In genomic region chr9:91833878-91834255, GRCh38 we compare ENCODE assay signal across 31 cellular contexts.
DNase-seq lines count a peak whose midpoint lies in the region; TF ChIP-seq lines count a peak whose summit lies in the region.
"Had no signal": no experiment of that assay in that cellular context is flagged by ENCODE, and none has a peak within 500 bp of the region (broad histone marks: within the 10 kb centered on the region; RNA-seq: fewer than 3 reads in every experiment).

No MANE protein-coding gene starts in this region.

- H3K4me3 ChIP-seq in endodermal cell (ENCODE audit: low read length) (no peak overlapping the region), mesenchymal stem cell (ENCODE audit: insufficient read depth in 1 of 2, low read depth in 1 of 2, low read length in 2 of 2) (no peak overlapping the region), trophoblast cell (ENCODE audit: low read depth, low read length) (no peak overlapping the region), left ventricle myocardium inferior (no peak overlapping the region)
- H3K4me3 ChIP-seq: ascending aorta; BLaER1 treated with 17β-estradiol and CSF1 and Interleukin-3, amounts not matched to agents 10 nM and 100 nM; gastrocnemius medialis; SJSA1; skin epidermis; thoracic aorta had no signal

- H3K14ac ChIP-seq in mesenchymal stem cell (ENCODE audit: low read length in 2 of 2) (peak overlapping the region in 1 of 2 experiments; percentile 89), trophoblast cell (ENCODE audit: low read length) (no peak overlapping the region)

- H3K9ac ChIP-seq in endodermal cell (ENCODE audit: extremely low read depth, low read length, poor library complexity, severe bottlenecking): no peak overlapping the region
- H3K9ac ChIP-seq in mesenchymal stem cell (ENCODE audit: low read length): no peak overlapping the region
- H3K9ac ChIP-seq in trophoblast cell (ENCODE audit: low read length): no peak overlapping the region
- H3K9ac ChIP-seq: BLaER1 treated with 17β-estradiol and CSF1 and Interleukin-3, amounts not matched to agents 10 nM and 100 nM had no signal

- no peak overlapping the region for H2AFZ ChIP-seq in mesenchymal stem cell (ENCODE audit: low read depth, low read length)
- H2AFZ ChIP-seq in trophoblast cell (ENCODE audit: insufficient read depth, low read length, poor library complexity): no peak overlapping the region

- H3K36me3 ChIP-seq in endodermal cell (ENCODE audit: control insufficient read depth, insufficient read depth, low read length) (peaks cover 61% of the 10 kb centered on the region), mesenchymal stem cell (ENCODE audit: control insufficient read depth in 1 of 2, insufficient read depth in 2 of 2, low read depth in 1 of 2, low read length in 2 of 2) (no peaks in the 10 kb centered on the region), trophoblast cell (ENCODE audit: control insufficient read depth in 1 of 2, insufficient read depth in 2 of 2, low read length in 2 of 2) (no peaks in the 10 kb centered on the region), left ventricle myocardium inferior (no peaks in the 10 kb centered on the region)
- H3K36me3 ChIP-seq: ascending aorta; BLaER1 treated with 17β-estradiol and CSF1 and Interleukin-3, amounts not matched to agents 10 nM and 100 nM; gastrocnemius medialis; SJSA1; thoracic aorta had no signal

- no peak overlapping the region for H2AK5ac ChIP-seq in mesenchymal stem cell (ENCODE audit: low read length, severe bottlenecking)
- H2AK5ac ChIP-seq in trophoblast cell (ENCODE audit: low read length): no peak overlapping the region

- no peak for TF ChIP-seq CTCF in endodermal cell (conservative IDR thresholded peaks at IDR 0.05)
- no peak for TF ChIP-seq CTCF in type B pancreatic cell (conservative IDR thresholded peaks at IDR 0.05)
- no peak for TF ChIP-seq CTCF in left ventricle myocardium inferior (IDR thresholded peaks at IDR 0.05; ENCODE audit: borderline replicate concordance)

- H3K4me1 ChIP-seq in endodermal cell (ENCODE audit: control insufficient read depth, insufficient read depth, low read length) (peaks cover 19% of the 10 kb centered on the region), mesenchymal stem cell (ENCODE audit: control insufficient read depth, insufficient read depth, low read depth, low read length) (peaks cover 19% of the 10 kb centered on the region), trophoblast cell (ENCODE audit: control insufficient read depth in 1 of 2, insufficient read depth in 2 of 2, low read length in 2 of 2) (peaks cover 22 to 23% of the 10 kb centered on the region in 2 experiments), left ventricle myocardium inferior (peaks cover 8% of the 10 kb centered on the region)
- H3K4me1 ChIP-seq: ascending aorta, SJSA1 had no signal

- H3K27ac Mint-ChIP-seq in endodermal cell (peak overlapping the region; percentile 72), type B pancreatic cell (peak overlapping the region; percentile 62)
- H3K27ac Mint-ChIP-seq: activated CD4-positive, alpha-beta T cell treated with anti-CD3 and anti-CD28 coated beads, Interleukin-2, amount 10 ng/mL, durations not matched to agents 7 days and 5 days; activated naive CD8-positive, alpha-beta T cell treated with anti-CD3 and anti-CD28 coated beads, Interleukin-2, amount 10 ng/mL, durations not matched to agents 7 days and 5 days had no signal

- H3K9me3 ChIP-seq in endodermal cell (ENCODE audit: control insufficient read depth, low read length) (no peaks in the 10 kb centered on the region), mesenchymal stem cell (ENCODE audit: control insufficient read depth, low read length) (no peaks in the 10 kb centered on the region), trophoblast cell (ENCODE audit: insufficient read depth, low read depth, low read length) (no peaks in the 10 kb centered on the region), left ventricle myocardium inferior (replicated peaks) (no peaks in the 10 kb centered on the region)
- H3K9me3 ChIP-seq: ascending aorta; BLaER1 treated with 17β-estradiol and CSF1 and Interleukin-3, amounts not matched to agents 10 nM and 100 nM; gastrocnemius medialis; SJSA1; thoracic aorta had no signal

- no peaks in the 10 kb centered on the region for H3K79me2 ChIP-seq in trophoblast cell (ENCODE audit: control insufficient read depth, insufficient read depth, low read length, poor library complexity)

- H2BK12ac ChIP-seq in mesenchymal stem cell (ENCODE audit: low read length in 2 of 2): peak overlapping the region in 1 of 2 experiments; percentile 25
- H2BK12ac ChIP-seq in trophoblast cell (ENCODE audit: low read length): no peak overlapping the region

- no peak overlapping the region for H2BK15ac ChIP-seq in mesenchymal stem cell (ENCODE audit: low read depth, poor library complexity, severe bottlenecking)

- H3K79me1 ChIP-seq in mesenchymal stem cell (replicated peaks; ENCODE audit: low read length, poor library complexity, severe bottlenecking) (peaks cover 41% of the 10 kb centered on the region), trophoblast cell (ENCODE audit: low read length) (peaks cover 4% of the 10 kb centered on the region)

- 83 to 90% methylated on average over 7 of the region's 7 CpGs for WGBS in endodermal cell (ENCODE audit: insufficient coverage in 1 of 2, insufficient read length in 1 of 2), 2 experiments
- WGBS in mesenchymal stem cell: 43% methylated on average over 7 of the region's 7 CpGs
- WGBS in trophoblast cell (ENCODE audit: extremely low coverage, insufficient coverage, insufficient read length): no CpG with 5 or more reads among the region's 7 CpGs

- H3K27me3 Mint-ChIP-seq in endodermal cell (ENCODE audit: insufficient read depth): no peaks in the 10 kb centered on the region
- no peaks in the 10 kb centered on the region for H3K27me3 Mint-ChIP-seq in type B pancreatic cell

- no peak overlapping the region for H4K12ac ChIP-seq in trophoblast cell (ENCODE audit: low read depth, low read length)

- H3K23ac ChIP-seq in mesenchymal stem cell (ENCODE audit: low read length in 2 of 2) (no peak overlapping the region), trophoblast cell (ENCODE audit: low read length) (no peak overlapping the region)

- intact Hi-C loops in left ventricle myocardium inferior (cut with micrococcal nuclease): no loop called here

- H3K27me3 ChIP-seq in endodermal cell (ENCODE audit: control insufficient read depth, insufficient read depth, low read length, poor library complexity, severe bottlenecking): no peaks in the 10 kb centered on the region
- H3K27me3 ChIP-seq in mesenchymal stem cell (ENCODE audit: control insufficient read depth in 1 of 2, insufficient read depth in 1 of 2, low read length in 2 of 2): no peaks in the 10 kb centered on the region
- no peaks in the 10 kb centered on the region for H3K27me3 ChIP-seq in trophoblast cell (ENCODE audit: insufficient read depth, low read length)
- peaks cover 26% of the 10 kb centered on the region for H3K27me3 ChIP-seq in left ventricle myocardium inferior (ENCODE audit: low read depth)
- H3K27me3 ChIP-seq: ascending aorta; BLaER1 treated with 17β-estradiol and CSF1 and Interleukin-3, amounts not matched to agents 10 nM and 100 nM; SJSA1 had no signal

- H2BK5ac ChIP-seq in mesenchymal stem cell (ENCODE audit: low read depth, low read length, poor library complexity, severe bottlenecking): no peak overlapping the region
- H2BK5ac ChIP-seq in trophoblast cell (ENCODE audit: low read depth, low read length, poor library complexity): no peak overlapping the region

- H3K9me3 Mint-ChIP-seq in endodermal cell: no peaks in the 10 kb centered on the region
- no peaks in the 10 kb centered on the region for H3K9me3 Mint-ChIP-seq in type B pancreatic cell
- H3K9me3 Mint-ChIP-seq: activated CD4-positive, alpha-beta T cell treated with anti-CD3 and anti-CD28 coated beads, Interleukin-2, amount 10 ng/mL, durations not matched to agents 7 days and 5 days; activated naive CD8-positive, alpha-beta T cell treated with anti-CD3 and anti-CD28 coated beads, Interleukin-2, amount 10 ng/mL, durations not matched to agents 7 days and 5 days had no signal

- H4K8ac ChIP-seq in mesenchymal stem cell (ENCODE audit: low read length) (peak overlapping the region; percentile 85), trophoblast cell (ENCODE audit: low read depth, low read length) (no peak overlapping the region)

- no peak overlapping the region for H3K4me2 ChIP-seq in mesenchymal stem cell (ENCODE audit: low read length, poor library complexity, severe bottlenecking)
- no peak overlapping the region for H3K4me2 ChIP-seq in trophoblast cell (ENCODE audit: low read length)

- peaks cover 23% of the 10 kb centered on the region for H3K36me3 Mint-ChIP-seq in endodermal cell (ENCODE audit: low read depth)
- H3K36me3 Mint-ChIP-seq in type B pancreatic cell: no peaks in the 10 kb centered on the region
- H3K36me3 Mint-ChIP-seq: activated naive CD8-positive, alpha-beta T cell treated with anti-CD3 and anti-CD28 coated beads, Interleukin-2, amount 10 ng/mL, durations not matched to agents 7 days and 5 days had no signal

- H3K4ac ChIP-seq in mesenchymal stem cell (ENCODE audit: low read depth in 1 of 2, low read length in 2 of 2) (peak overlapping the region in 1 of 2 experiments; percentile 40), trophoblast cell (ENCODE audit: low read depth, low read length) (no peak overlapping the region)

- H3K27ac ChIP-seq in endodermal cell (ENCODE audit: low read depth, low read length) (peak overlapping the region; percentile 67), mesenchymal stem cell (ENCODE audit: low read length, poor library complexity, severe bottlenecking) (no peak overlapping the region), trophoblast cell (ENCODE audit: low read depth, low read length) (no peak overlapping the region), left ventricle myocardium inferior (replicated peaks) (no peak overlapping the region)
- H3K27ac ChIP-seq: ascending aorta; BLaER1 treated with 17β-estradiol and CSF1 and Interleukin-3, amounts not matched to agents 10 nM and 100 nM; gastrocnemius medialis; SJSA1; skin epidermis; thoracic aorta; VCaP had no signal

- H4K91ac ChIP-seq in mesenchymal stem cell (ENCODE audit: low read length) (peak overlapping the region; percentile 82), trophoblast cell (ENCODE audit: low read depth, low read length) (peak overlapping the region; percentile 4)

- no peak for DNase-seq in endodermal cell
- DNase-seq in mesenchymal stem cell: no peak
- no peak for DNase-seq in trophoblast cell
- no peak for DNase-seq in type B pancreatic cell (ENCODE audit: extremely low spot score, unreplicated experiment)
- DNase-seq in cerebellar nuclear complex (lab: John Stamatoyannopoulos, UW): no peak
- DNase-seq in NCI-H187 (lab: John Stamatoyannopoulos, UW): no peak
- no peak for DNase-seq in left ventricle myocardium inferior
- DNase-seq: activated CD4-positive, alpha-beta T cell treated with anti-CD3 and anti-CD28 coated beads, Interleukin-2, amount 10 ng/mL, durations not matched to agents 7 days and 5 days; activated gamma-delta T cell; activated naive CD8-positive, alpha-beta T cell treated with anti-CD3 and anti-CD28 coated beads, Interleukin-2, amount 10 ng/mL, durations not matched to agents 7 days and 5 days; activated T-cell treated with anti-CD3 and anti-CD28 coated beads, Interleukin-2, amount 50 U/mL, for 1 hour; central memory CD4-positive, alpha-beta T cell; dermis blood vessel endothelial cell; gastrocnemius medialis; HCEC 1CT; hippocampal formation; mammary epithelial cell; MM.1S; NCI-H1105 treated with DMSO at 0.1 percent for 48 hours; NCI-H1930; NCI-H510A treated with DMSO at 0.1 percent for 48 hours; nucleus accumbens; stimulated activated CD4-positive, alpha-beta T cell treated with anti-CD3 and anti-CD28 coated beads, Interleukin-1b, Interleukin-23, amount 100 ng/mL, for 48 hours; stimulated activated naive CD4-positive, alpha-beta T cell treated with Interleukin-2 at 50 U/mL for 16 hours; T1000 had no signal

- H3K4me1 Mint-ChIP-seq in endodermal cell (peaks cover 42% of the 10 kb centered on the region), type B pancreatic cell (ENCODE audit: unreplicated experiment) (peaks cover 55% of the 10 kb centered on the region)
- H3K4me1 Mint-ChIP-seq: activated naive CD8-positive, alpha-beta T cell treated with anti-CD3 and anti-CD28 coated beads, Interleukin-2, amount 10 ng/mL, durations not matched to agents 7 days and 5 days had no signal

- H3K18ac ChIP-seq in mesenchymal stem cell (ENCODE audit: low read depth in 1 of 2, low read length in 2 of 2): peak overlapping the region; percentile 18 to 82
- H3K18ac ChIP-seq in trophoblast cell (ENCODE audit: low read length): no peak overlapping the region

- H3K4me3 Mint-ChIP-seq in endodermal cell (no peak overlapping the region), type B pancreatic cell (peak overlapping the region; percentile 58)
- H3K4me3 Mint-ChIP-seq: activated CD4-positive, alpha-beta T cell treated with anti-CD3 and anti-CD28 coated beads, Interleukin-2, amount 10 ng/mL, durations not matched to agents 7 days and 5 days; activated naive CD8-positive, alpha-beta T cell treated with anti-CD3 and anti-CD28 coated beads, Interleukin-2, amount 10 ng/mL, durations not matched to agents 7 days and 5 days had no signal

- H2BK120ac ChIP-seq in mesenchymal stem cell (ENCODE audit: low read depth, low read length) (no peak overlapping the region), trophoblast cell (ENCODE audit: insufficient read depth, low read length, poor library complexity) (no peak overlapping the region)
